19 cellular contexts compared by ENCODE assay signal in genomic region chr10:43225004-43225786, GRCh38. TPM values are rescaled to one million over a fixed set of nuclear protein-coding genes. Genes with fewer than 3 reads are reported as not detected.
DNase-seq lines count a peak whose midpoint lies in the region; ATAC-seq and TF ChIP-seq lines count a peak whose summit lies in the region.
"Had no signal": no experiment of that assay in that cellular context is flagged by ENCODE, and none has a peak within 500 bp of the region (broad histone marks: within the 10 kb centered on the region; RNA-seq: fewer than 3 reads in every experiment).

No MANE protein-coding gene starts in this region.

- H3K36me3 ChIP-seq in tibial nerve: no peaks in the 10 kb centered on the region
- H3K36me3 ChIP-seq: SJCRH30, vagina had no signal

- H3K36me3 Mint-ChIP-seq in activated naive CD4-positive, alpha-beta T cell treated with anti-CD3 and anti-CD28 coated beads, Interleukin-2, amount 10 ng/mL, durations not matched to agents 7 days and 5 days: no peaks in the 10 kb centered on the region
- no peaks in the 10 kb centered on the region for H3K36me3 Mint-ChIP-seq in activated naive CD4-positive, alpha-beta T cell treated with anti-CD3 and anti-CD28 coated beads for 36 hours (ENCODE audit: low read depth)
- no peaks in the 10 kb centered on the region for H3K36me3 Mint-ChIP-seq in activated T-helper 17 cell treated with anti-CD3 and anti-CD28 coated beads, Interleukin-2, amount 50 U/mL, for 72 hours (ENCODE audit: low read depth)
- H3K36me3 Mint-ChIP-seq: brain; stimulated activated memory B cell treated with anti-CD40 and anti-IgM and Interleukin-4, amounts not matched to agents 10 μg/mL and 1 μg/mL and 100 μg/mL, for 72 hours had no signal

- ATAC-seq in activated T-helper 17 cell treated with anti-CD3 and anti-CD28 coated beads, Interleukin-2, amount 50 U/mL, for 72 hours (replicated peaks): no peak
- ATAC-seq in HG02981 (IDR thresholded peaks at IDR 0.05; ENCODE audit: unreplicated experiment): no peak

- TF ChIP-seq POLR2A in tibial nerve (IDR thresholded peaks at IDR 0.05): no peak

- no peaks in the 10 kb centered on the region for H3K9me3 Mint-ChIP-seq in activated naive CD4-positive, alpha-beta T cell treated with anti-CD3 and anti-CD28 coated beads, Interleukin-2, amount 10 ng/mL, durations not matched to agents 7 days and 5 days
- no peaks in the 10 kb centered on the region for H3K9me3 Mint-ChIP-seq in activated naive CD4-positive, alpha-beta T cell treated with anti-CD3 and anti-CD28 coated beads for 36 hours
- H3K9me3 Mint-ChIP-seq in activated T-helper 17 cell treated with anti-CD3 and anti-CD28 coated beads, Interleukin-2, amount 50 U/mL, for 72 hours: no peaks in the 10 kb centered on the region
- H3K9me3 Mint-ChIP-seq: activated CD4-positive, alpha-beta T cell treated with anti-CD3 and anti-CD28 coated beads, Interleukin-2, amount 10 ng/mL, durations not matched to agents 7 days and 5 days; stimulated activated memory B cell treated with anti-CD40 and anti-IgM and Interleukin-4, amounts not matched to agents 10 μg/mL and 1 μg/mL and 100 μg/mL, for 72 hours had no signal

- peaks cover 0 to 76% (median 21%) of the 10 kb centered on the region in 4 donors for H3K4me1 ChIP-seq in tibial nerve
- H3K4me1 ChIP-seq: SJCRH30 had no signal

- H3K27ac ChIP-seq in tibial nerve: peak overlapping the region; percentile 62 to 97 (median 78)
- H3K27ac ChIP-seq: hepatocyte, SJCRH30, vagina had no signal

- CTCF ChIA-PET in activated naive CD4-positive, alpha-beta T cell treated with anti-CD3 and anti-CD28 coated beads, Interleukin-2, amount 10 ng/mL, durations not matched to agents 7 days and 5 days (lab: Charles Lee): interaction anchor here (1.1 kb wide), 1 partner anchor 68 kb away, joined by 4 read pairs; no protein-coding TSS in a partner anchor
- CTCF ChIA-PET in activated naive CD4-positive, alpha-beta T cell treated with anti-CD3 and anti-CD28 coated beads for 36 hours (lab: Charles Lee): interaction anchor here (1.9 kb wide), 1 partner anchor 66 kb away, joined by 4 read pairs; no protein-coding TSS in a partner anchor

- H3K27me3 ChIP-seq in tibial nerve: peaks cover 0 to 17% of the 10 kb centered on the region in 2 donors
- H3K27me3 ChIP-seq: SJCRH30 had no signal

- in situ Hi-C loops in GM13977 (cut with MboI; ENCODE audit: low pct_unique_long_range_greater_than_20kb, low sequenced_read_pairs, unreplicated experiment): no loop called here

- no peak overlapping the region for H3K4me3 Mint-ChIP-seq in activated naive CD4-positive, alpha-beta T cell treated with anti-CD3 and anti-CD28 coated beads, Interleukin-2, amount 10 ng/mL, durations not matched to agents 7 days and 5 days
- H3K4me3 Mint-ChIP-seq in activated naive CD4-positive, alpha-beta T cell treated with anti-CD3 and anti-CD28 coated beads for 36 hours: no peak overlapping the region
- peak overlapping the region; percentile 0 for H3K4me3 Mint-ChIP-seq in activated T-helper 17 cell treated with anti-CD3 and anti-CD28 coated beads, Interleukin-2, amount 50 U/mL, for 72 hours
- H3K4me3 Mint-ChIP-seq: activated CD4-positive, alpha-beta T cell treated with anti-CD3 and anti-CD28 coated beads, Interleukin-2, amount 10 ng/mL, durations not matched to agents 7 days and 5 days; brain; stimulated activated memory B cell treated with anti-CD40 and anti-IgM and Interleukin-4, amounts not matched to agents 10 μg/mL and 1 μg/mL and 100 μg/mL, for 72 hours had no signal

- intact Hi-C loops in activated naive CD4-positive, alpha-beta T cell treated with anti-CD3 and anti-CD28 coated beads for 36 hours (cut with micrococcal nuclease): loop anchor here (5.0 kb wide), 1 partner anchor 237 kb away; no protein-coding TSS in a partner anchor

- no peak overlapping the region for H3K4me3 ChIP-seq in tibial nerve
- H3K4me3 ChIP-seq: hepatocyte, SJCRH30, smooth muscle cell, vagina had no signal

- peaks cover 11% of the 10 kb centered on the region for H3K4me1 Mint-ChIP-seq in activated naive CD4-positive, alpha-beta T cell treated with anti-CD3 and anti-CD28 coated beads, Interleukin-2, amount 10 ng/mL, durations not matched to agents 7 days and 5 days
- peaks cover 7% of the 10 kb centered on the region for H3K4me1 Mint-ChIP-seq in activated naive CD4-positive, alpha-beta T cell treated with anti-CD3 and anti-CD28 coated beads for 36 hours (ENCODE audit: low read depth)
- H3K4me1 Mint-ChIP-seq in activated T-helper 17 cell treated with anti-CD3 and anti-CD28 coated beads, Interleukin-2, amount 50 U/mL, for 72 hours: peaks cover 18% of the 10 kb centered on the region

- 49 to 67% methylated on average over 5 of the region's 5 CpGs for WGBS in tibial nerve, 2 donors

- peak; percentile 9 for DNase-seq in activated naive CD4-positive, alpha-beta T cell treated with anti-CD3 and anti-CD28 coated beads, Interleukin-2, amount 10 ng/mL, durations not matched to agents 7 days and 5 days
- no peak for DNase-seq in activated naive CD4-positive, alpha-beta T cell treated with anti-CD3 and anti-CD28 coated beads for 36 hours
- peak; percentile 39 for DNase-seq in islet precursor cell
- DNase-seq in tibial nerve (ENCODE audit: low spot score in 2 of 2): no peak
- no peak for DNase-seq in NCI-H748 (lab: John Stamatoyannopoulos, UW; ENCODE audit: unreplicated experiment)
- DNase-seq in GM13977 (ENCODE audit: low spot score): no peak
- DNase-seq: activated CD4-positive, alpha-beta T cell treated with anti-CD3 and anti-CD28 coated beads, Interleukin-2, amount 10 ng/mL, durations not matched to agents 7 days and 5 days; NCI-H187 treated with DMSO at 0.1 percent for 48 hours; NCI-H524 treated with DMSO at 0.1 percent for 48 hours; SJCRH30; T1000 had no signal

- H3K27me3 Mint-ChIP-seq in activated naive CD4-positive, alpha-beta T cell treated with anti-CD3 and anti-CD28 coated beads, Interleukin-2, amount 10 ng/mL, durations not matched to agents 7 days and 5 days: peaks cover 69% of the 10 kb centered on the region
- peaks cover 15% of the 10 kb centered on the region for H3K27me3 Mint-ChIP-seq in activated naive CD4-positive, alpha-beta T cell treated with anti-CD3 and anti-CD28 coated beads for 36 hours (ENCODE audit: low read depth)
- peaks cover 6% of the 10 kb centered on the region for H3K27me3 Mint-ChIP-seq in activated T-helper 17 cell treated with anti-CD3 and anti-CD28 coated beads, Interleukin-2, amount 50 U/mL, for 72 hours

- H3K9me3 ChIP-seq in tibial nerve: no peaks in the 10 kb centered on the region
- H3K9me3 ChIP-seq: SJCRH30, vagina had no signal

- TF ChIP-seq EP300 in tibial nerve (IDR thresholded peaks at IDR 0.05): no peak

- TF ChIP-seq CTCF in tibial nerve (IDR thresholded peaks at IDR 0.05) (no peak), GM13977 (IDR thresholded peaks at IDR 0.05; ENCODE audit: extremely low read depth, insufficient read depth, missing control alignments) (no peak)

- H3K27ac Mint-ChIP-seq in activated naive CD4-positive, alpha-beta T cell treated with anti-CD3 and anti-CD28 coated beads, Interleukin-2, amount 10 ng/mL, durations not matched to agents 7 days and 5 days: no peak overlapping the region
- no peak overlapping the region for H3K27ac Mint-ChIP-seq in activated naive CD4-positive, alpha-beta T cell treated with anti-CD3 and anti-CD28 coated beads for 36 hours
- H3K27ac Mint-ChIP-seq in activated T-helper 17 cell treated with anti-CD3 and anti-CD28 coated beads, Interleukin-2, amount 50 U/mL, for 72 hours: peak overlapping the region; percentile 4
- H3K27ac Mint-ChIP-seq: activated CD4-positive, alpha-beta T cell treated with anti-CD3 and anti-CD28 coated beads, Interleukin-2, amount 10 ng/mL, durations not matched to agents 7 days and 5 days; stimulated activated memory B cell treated with anti-CD40 and anti-IgM and Interleukin-4, amounts not matched to agents 10 μg/mL and 1 μg/mL and 100 μg/mL, for 72 hours had no signal

RNA-seq across cellular contexts. Expression of gene RASGEF1A, which starts 41.7 kb away (rescaled TPM):
- not detected for total RNA-seq in activated naive CD4-positive, alpha-beta T cell treated with anti-CD3 and anti-CD28 coated beads for 36 hours
- 1 to 10 TPM; 2.1 to 2.5 TPM for total RNA-seq in activated T-helper 17 cell treated with anti-CD3 and anti-CD28 coated beads, Interleukin-2, amount 50 U/mL, for 72 hours
- 10 to 100 TPM in 3 of 4 donors, 1 to 10 TPM in 1; 7.5 to 39.0 (median 13.1) TPM for total RNA-seq in tibial nerve
- total RNA-seq: HT-29, SJCRH30 had no signal

Comparison
In these comparisons a context has a peak if more than half of its experiments do, and no peak if none do; other contexts are left out.
1. DNase-seq: peak in activated naive CD4-positive, alpha-beta T cell treated with anti-CD3 and anti-CD28 coated beads, Interleukin-2, amount 10 ng/mL, durations not matched to agents 7 days and 5 days (single experiment) and islet precursor cell (single experiment); none in activated naive CD4-positive, alpha-beta T cell treated with anti-CD3 and anti-CD28 coated beads for 36 hours (single experiment), tibial nerve (0 of 2), NCI-H748 (single experiment) and GM13977 (single experiment).